Comparison of ENCODE assay signal across 8 cellular contexts in the genomic region with DNA sequence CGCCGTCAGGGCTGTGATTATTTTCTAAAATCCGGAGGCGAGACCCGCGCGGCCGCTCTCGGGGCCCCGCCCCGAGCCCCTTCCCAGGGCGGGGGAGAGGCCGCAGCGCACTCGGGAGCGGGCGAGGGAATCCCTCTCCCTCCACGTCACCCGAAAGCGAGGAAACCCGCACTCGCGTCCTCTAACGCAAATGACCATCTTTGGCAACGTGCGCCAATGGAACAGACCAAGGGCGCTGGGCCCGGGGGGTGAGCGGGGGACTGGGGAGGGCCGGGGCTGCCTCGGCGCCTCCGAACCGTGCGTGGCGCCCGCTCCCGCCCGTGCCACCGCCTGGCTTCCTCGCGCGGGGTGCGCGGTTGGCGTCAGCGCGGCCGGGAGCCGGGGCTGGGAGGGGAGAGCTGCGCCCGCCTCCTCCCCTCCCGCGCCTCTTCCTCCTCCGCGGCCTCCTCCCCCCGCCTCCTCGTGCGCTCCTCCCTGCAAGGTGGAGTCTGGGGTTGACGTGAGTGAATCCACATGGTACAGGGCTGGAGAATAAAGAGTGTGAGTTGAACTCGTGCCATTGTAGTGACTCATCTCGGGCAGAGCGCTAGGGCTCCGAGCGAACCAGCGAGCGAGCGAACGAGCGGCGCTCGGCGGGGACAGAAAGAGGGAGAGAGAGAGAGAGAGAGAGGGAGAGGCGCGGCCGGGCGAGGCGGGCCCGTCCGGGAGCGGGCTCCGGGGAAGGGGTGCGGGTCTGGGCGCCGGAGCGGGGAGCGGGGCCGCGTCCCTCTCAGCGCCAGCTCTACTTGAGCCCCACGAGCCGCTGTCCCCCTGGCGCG. TPM values are rescaled to one million over a fixed set of nuclear protein-coding genes. Genes with fewer than 3 reads are reported as not detected.
DNase-seq lines count a peak whose midpoint lies in the region; ATAC-seq and TF ChIP-seq lines count a peak whose summit lies in the region.

Gene FOSL2 (plus strand): TSS at position 562 of the 818 bp plus-strand sequence. CDS start 863 bp downstream, outside the sequence.

- peak; percentile 75 for ATAC-seq in HG03432 (IDR thresholded peaks at IDR 0.05; ENCODE audit: unreplicated experiment)

- no peaks in the 10 kb centered on the region for H3K36me3 ChIP-seq in kidney epithelial cell (ENCODE audit: control insufficient read depth, insufficient read depth, low read length)

- TF ChIP-seq POLR2A in GM19099 (IDR thresholded peaks at IDR 0.05; ENCODE audit: extremely low read depth, insufficient read length, low read depth), result peak; percentile 70

- no peaks in the 10 kb centered on the region for H3K27me3 ChIP-seq in kidney epithelial cell (ENCODE audit: control insufficient read depth, insufficient read depth, low read length)

- no peak for TF ChIP-seq CTCF in kidney epithelial cell (IDR thresholded peaks at IDR 0.05; ENCODE audit: insufficient read depth, low read length, poor library complexity, severe bottlenecking)

- peak within 1 kb of the TSS; percentile 96 for H3K4me3 ChIP-seq in kidney epithelial cell (ENCODE audit: low read depth, low read length)

- DNase-seq in AG20443 (ENCODE audit: low spot score), result peak; percentile 93
- peak; percentile 100 for DNase-seq in NCI-H460 (ENCODE audit: extremely low read depth, low read depth)
- peak; percentile 91 for DNase-seq in activated CD4-positive, alpha-beta T cell treated with anti-CD3 and anti-CD28 coated beads for 1 hour
- DNase-seq in cerebellum (ENCODE audit: low spot score), result peak; percentile 98
- peak; percentile 97 for DNase-seq in kidney epithelial cell (ENCODE audit: low read depth)
- peak; percentile 91 to 93 for DNase-seq in stimulated activated CD4-positive, alpha-beta T cell treated with anti-CD3 and anti-CD28 coated beads, Interleukin-15, amount 100 ng/mL, for 48 hours (ENCODE audit: low read depth in 2 of 2)

RNA-seq across cellular contexts. Expression of gene FOSL2, which starts in this region (rescaled TPM):
- total RNA-seq in NCI-H460 (2014; rRNA removed; shearing (Covaris generic)), result 50.9 and 55.2 TPM in 2 replicates
- 15.6 and 17.1 TPM in 2 replicates for polyA plus RNA-seq in NCI-H460 (2014; cell fraction: nucleus; rRNA removed)
- 5.8 TPM for total RNA-seq in cerebellum
- 85.5 and 91.3 TPM in 2 replicates for total RNA-seq in kidney epithelial cell

Comparison
In these comparisons a context has a peak if more than half of its experiments do, and no peak if none do; other contexts are left out.
1. Peak in every context shown above with its lines: DNase-seq, ATAC-seq and H3K4me3 ChIP-seq.